ENCODE assay signal across 7 cellular contexts in genomic region chr13:79423801-79424642, GRCh38. TPM values are rescaled to one million over a fixed set of nuclear protein-coding genes. Genes with fewer than 3 reads are reported as not detected.
DNase-seq lines count a peak whose midpoint lies in the region; ATAC-seq and TF ChIP-seq lines count a peak whose summit lies in the region.

No MANE protein-coding gene starts in this region.

- peak; percentile 76 for TF ChIP-seq CTCF in RWPE2 (IDR thresholded peaks at IDR 0.05; ENCODE audit: poor library complexity, severe bottlenecking)
- TF ChIP-seq CTCF in omental fat pad (IDR thresholded peaks at IDR 0.05) = peak in 1 of 3 donors; percentile 74

- H3K27ac ChIP-seq in RWPE2 (ENCODE audit: poor library complexity, severe bottlenecking) = no peak overlapping the region

- ATAC-seq in GM19438 (IDR thresholded peaks at IDR 0.05; ENCODE audit: low read depth, unreplicated experiment) (peak; percentile 75), HG03571 (IDR thresholded peaks at IDR 0.05; ENCODE audit: unreplicated experiment) (peak; percentile 70), RWPE2 (ENCODE audit: low read depth) (no peak), omental fat pad (ENCODE audit: low FRiP score) (peak; percentile 57)

- in situ Hi-C loops in G401 (cut with HindIII; ENCODE audit: low sequenced_read_pairs) = no loop called here

- no peak overlapping the region for H3K4me3 ChIP-seq in RWPE2 (ENCODE audit: severe bottlenecking)

- TF ChIP-seq POLR2A in erythroblast (IDR thresholded peaks at IDR 0.05; ENCODE audit: low read length) = no peak

- peak; percentile 65 for DNase-seq in G401 (ENCODE audit: low spot score)
- DNase-seq in RWPE2 (ENCODE audit: low spot score) = no peak
- DNase-seq in erythroblast (lab: John Stamatoyannopoulos, UW) = peak; percentile 62 to 71
- no peak for DNase-seq in omental fat pad (ENCODE audit: low spot score)
- DNase-seq in activated gamma-delta T cell treated with Interleukin-2 at 50 U/mL for 16 hours = no peak

- no peaks in the 10 kb centered on the region for H3K9me3 ChIP-seq in RWPE2 (ENCODE audit: severe bottlenecking)

- no peaks in the 10 kb centered on the region for H3K27me3 ChIP-seq in RWPE2 (ENCODE audit: insufficient read depth, poor library complexity, severe bottlenecking)

- no peaks in the 10 kb centered on the region for H3K36me3 ChIP-seq in RWPE2 (ENCODE audit: low read depth)

- no peaks in the 10 kb centered on the region for H3K4me1 ChIP-seq in RWPE2 (ENCODE audit: insufficient read depth, poor library complexity, severe bottlenecking)

RNA-seq across cellular contexts. Expression of gene RBM26, which starts 18.0 kb away (rescaled TPM):
- 20.7 and 30.9 TPM in 2 replicates for total RNA-seq in G401 (2014; rRNA removed; shearing (Covaris generic))
- total RNA-seq in omental fat pad = 10 to 100 TPM; 23.6 to 49.5 (median 34.1) TPM

RNA-seq across cellular contexts. Expression of gene NDFIP2, which starts 56.9 kb away (rescaled TPM):
- total RNA-seq in G401 (2014; rRNA removed; shearing (Covaris generic)) = 15.4 and 17.5 TPM in 2 replicates
- total RNA-seq in omental fat pad = 10 to 100 TPM; 16.8 to 26.7 (median 20.6) TPM

Comparison
In these comparisons a context has a peak if more than half of its experiments do, and no peak if none do; other contexts are left out.
1. DNase-seq: peak in G401 (single experiment) and erythroblast (2 of 2); none in RWPE2 (single experiment), omental fat pad (single experiment) and activated gamma-delta T cell treated with Interleukin-2 at 50 U/mL for 16 hours (single experiment).